Comparison of ENCODE assay signal across 8 cellular contexts in genomic region chr3:170869645-170870593, GRCh38. TPM values are rescaled to one million over a fixed set of nuclear protein-coding genes. Genes with fewer than 3 reads are reported as not detected.
A peak's percentile ranks its signal among the peaks of the same experiment; 100 is the strongest.
DNase-seq lines count a peak whose midpoint lies in the region; ATAC-seq and TF ChIP-seq lines count a peak whose summit lies in the region.

TSS of gene RPL22L1 (minus strand) at chr3:170870195. CDS start at chr3:170870167, 28 bp downstream.

- peak within 1 kb of the TSS; percentile 99 for H3K56ac ChIP-seq in IMR-90 (ENCODE audit: extremely low read depth, insufficient read depth, low read length)

- 0% methylated on average over 20 of the region's 59 CpGs; no CpG with 5 or more reads in 1 of the 2 experiments for WGBS in IMR-90 (ENCODE audit: extremely low coverage in 2 of 2, insufficient read length in 1 of 2), 2 experiments

- peaks cover 4% of the 10 kb centered on the region; the same call in 1 of the 2 replicates for H3K9me1 ChIP-seq in IMR-90 (ENCODE audit: insufficient read depth, low read length)

- H3K4me2 ChIP-seq in IMR-90 (ENCODE audit: low read depth, low read length) = peak within 1 kb of the TSS; percentile 93

- peak within 1 kb of the TSS; percentile 84 for H3K18ac ChIP-seq in IMR-90 (ENCODE audit: low read depth, low read length)

- H4K5ac ChIP-seq in IMR-90 (ENCODE audit: low read depth, low read length) = peak within 1 kb of the TSS; percentile 88

- H3K36me3 ChIP-seq in CD8-positive, alpha-beta T cell (ENCODE audit: insufficient read depth, low read length) = peaks cover 26% of the 10 kb centered on the region
- peaks cover 14% of the 10 kb centered on the region for H3K36me3 ChIP-seq in IMR-90 (ENCODE audit: control insufficient read depth, insufficient read depth, low read length)

- peak within 1 kb of the TSS; percentile 95 for H3K9ac ChIP-seq in IMR-90 (ENCODE audit: low read depth, low read length)

- H3K4ac ChIP-seq in IMR-90 (ENCODE audit: low read depth, low read length) = peak within 1 kb of the TSS; percentile 99

- peak within 1 kb of the TSS; percentile 98 for H2AFZ ChIP-seq in IMR-90 (replicated peaks; ENCODE audit: low read length, poor library complexity)

- H3K4me3 ChIP-seq in CD8-positive, alpha-beta T cell (ENCODE audit: low read depth, low read length) = peak within 1 kb of the TSS; percentile 73
- peak within 1 kb of the TSS; percentile 75 for H3K4me3 ChIP-seq in IMR-90 (ENCODE audit: insufficient read depth, low read depth, low read length)

- H3K27me3 Mint-ChIP-seq in CD8-positive, alpha-beta T cell (ENCODE audit: low read depth) = no peaks in the 10 kb centered on the region
- H3K27me3 Mint-ChIP-seq in naive B cell = no peaks in the 10 kb centered on the region
- no peaks in the 10 kb centered on the region for H3K27me3 Mint-ChIP-seq in stimulated activated naive B cell treated with anti-CD40 and anti-IgM and Interleukin-4, amounts not matched to agents 10 μg/mL and 1 μg/mL and 100 μg/mL, for 72 hours

- H3K4me1 Mint-ChIP-seq in CD8-positive, alpha-beta T cell (ENCODE audit: low read depth) = peaks cover 28% of the 10 kb centered on the region
- H3K4me1 Mint-ChIP-seq in naive B cell = peaks cover 15 to 39% (median 28%) of the 10 kb centered on the region in 3 donors
- peaks cover 8 to 24% of the 10 kb centered on the region in 2 donors for H3K4me1 Mint-ChIP-seq in stimulated activated naive B cell treated with anti-CD40 and anti-IgM and Interleukin-4, amounts not matched to agents 10 μg/mL and 1 μg/mL and 100 μg/mL, for 72 hours

- peaks cover 15% of the 10 kb centered on the region; the same call in 1 of the 2 replicates for H4K20me1 ChIP-seq in IMR-90 (ENCODE audit: insufficient read depth, low read length)

- H2BK5ac ChIP-seq in IMR-90 (ENCODE audit: low read depth, low read length, poor library complexity, severe bottlenecking) = peak within 1 kb of the TSS; percentile 84

- in situ Hi-C loops in IMR-90 (cut with MboI; ENCODE audit: low sequenced_read_pairs) = no loop called here

- BruUV-seq in IMR-90 (replicated peaks; lab: Mats Ljungman, UMichigan) = TSS peak; percentile 81

- H2BK20ac ChIP-seq in IMR-90 (ENCODE audit: low read depth, low read length) = peak within 1 kb of the TSS; percentile 21; the same call in 1 of the 2 replicates

- H3K23ac ChIP-seq in IMR-90 (ENCODE audit: low read depth, low read length) = peak within 1 kb of the TSS; percentile 97

- DNase-seq in CD8-positive, alpha-beta T cell = peak; percentile 85 to 94 (median 90)
- DNase-seq in IMR-90 = peak; percentile 95
- DNase-seq in activated CD8-positive, alpha-beta memory T cell treated with anti-CD3 and anti-CD28 coated beads, Interleukin-2, amount 50 U/mL, for 4 hours = peak; percentile 91
- peak; percentile 94 for DNase-seq in naive B cell
- peak; percentile 92 for DNase-seq in stimulated activated naive B cell treated with anti-CD40 and anti-IgM and Interleukin-4, amounts not matched to agents 10 μg/mL and 1 μg/mL and 100 μg/mL, for 72 hours
- no peak for DNase-seq in SHP77 (lab: John Stamatoyannopoulos, UW)

- peaks cover 3 to 31% of the 10 kb centered on the region in 2 experiments; a peak in 3 of 4 replicates for H3K79me1 ChIP-seq in IMR-90 (ENCODE audit: low read depth in 1 of 2, low read length in 2 of 2)

- dilution Hi-C loops in IMR-90 (cut with HindIII; ENCODE audit: low sequenced_read_pairs, unreplicated experiment) = no loop called here

- H3K36me3 Mint-ChIP-seq in CD8-positive, alpha-beta T cell = peaks cover 40% of the 10 kb centered on the region
- H3K36me3 Mint-ChIP-seq in naive B cell = peaks cover 9 to 18% of the 10 kb centered on the region in 2 donors
- peaks cover 19 to 28% of the 10 kb centered on the region in 2 donors for H3K36me3 Mint-ChIP-seq in stimulated activated naive B cell treated with anti-CD40 and anti-IgM and Interleukin-4, amounts not matched to agents 10 μg/mL and 1 μg/mL and 100 μg/mL, for 72 hours

- no peak for TF ChIP-seq RAD21 in IMR-90 (IDR thresholded peaks at IDR 0.05; ENCODE audit: low read length)

- POLR2A ChIA-PET in CD8-positive, alpha-beta T cell (lab: Charles Lee) = interaction anchor here (0.6 to 1.7 kb wide), 6 partner anchors 39 to 1653 kb away, joined by 3 to 37 read pairs (median 3); partner anchors contain the start of genes EIF5A2 and TNFSF10
- POLR2A ChIA-PET in IMR-90 (lab: Charles Lee; ENCODE audit: unreplicated experiment) = interaction anchor here (0.5 to 0.6 kb wide), 4 partner anchors 8 to 514 kb away, joined by 3 to 4 read pairs (median 4); no protein-coding TSS in a partner anchor

- H2AK9ac ChIP-seq in IMR-90 (replicated peaks; ENCODE audit: low read depth, low read length, poor library complexity) = peak within 1 kb of the TSS; percentile 96

- H3K27ac ChIP-seq in CD8-positive, alpha-beta T cell (ENCODE audit: low read depth, low read length) = peak within 1 kb of the TSS; percentile 84
- peak within 1 kb of the TSS; percentile 91 for H3K27ac ChIP-seq in IMR-90 (ENCODE audit: insufficient read depth, low read length)

- peaks cover 27% of the 10 kb centered on the region for H3K4me1 ChIP-seq in CD8-positive, alpha-beta T cell (ENCODE audit: insufficient read depth, low read length)
- peaks cover 3% of the 10 kb centered on the region; the same call in 1 of the 2 replicates for H3K4me1 ChIP-seq in IMR-90 (ENCODE audit: control insufficient read depth, insufficient read depth, low read length)

- H3K9me3 ChIP-seq in CD8-positive, alpha-beta T cell (ENCODE audit: low read length) = no peaks in the 10 kb centered on the region
- no peaks in the 10 kb centered on the region for H3K9me3 ChIP-seq in IMR-90 (ENCODE audit: control insufficient read depth, insufficient read depth, low read length)

- peak within 1 kb of the TSS; percentile 85 for H2BK120ac ChIP-seq in IMR-90 (ENCODE audit: low read depth, low read length)

- peak within 1 kb of the TSS; percentile 94 for H3K4me3 Mint-ChIP-seq in CD8-positive, alpha-beta T cell
- H3K4me3 Mint-ChIP-seq in naive B cell = peak within 1 kb of the TSS; percentile 91 to 99 (median 98)
- peak within 1 kb of the TSS; percentile 95 to 97 for H3K4me3 Mint-ChIP-seq in stimulated activated naive B cell treated with anti-CD40 and anti-IgM and Interleukin-4, amounts not matched to agents 10 μg/mL and 1 μg/mL and 100 μg/mL, for 72 hours

- H2BK15ac ChIP-seq in IMR-90 (ENCODE audit: low read depth, low read length) = peak within 1 kb of the TSS; percentile 51; the same call in 1 of the 3 replicates

- intact Hi-C loops in CD8-positive, alpha-beta T cell (cut with DNase I, micrococcal nuclease) = loop anchor here (1.0 to 10.0 kb wide), 15 partner anchors 38 to 1882 kb away; partner anchors contain the start of genes EIF5A2 (in 2 of the 2), PHC3 (in 2 of the 2), SEC62 (in 2 of the 2) and SKIL (in 2 of the 2)
- intact Hi-C loops in IMR-90 (cut with micrococcal nuclease) = loop anchor here (2.0 kb wide), 1 partner anchor 39 kb away; the partner anchor contains the start of gene EIF5A2

- no peak for TF ChIP-seq CTCF in CD8-positive, alpha-beta T cell (IDR thresholded peaks at IDR 0.05)
- TF ChIP-seq CTCF in IMR-90 (conservative IDR thresholded peaks at IDR 0.05; ENCODE audit: low read depth, low read length) = 0 out of 2 replicates have a peak, but pooled peaks have one; percentile 19

- peak within 1 kb of the TSS; percentile 100 for H3K14ac ChIP-seq in IMR-90 (replicated peaks; ENCODE audit: low read depth, low read length)

- peak within 1 kb of the TSS; percentile 95 for H4K91ac ChIP-seq in IMR-90 (ENCODE audit: insufficient read depth, low read depth, low read length)

- peak within 1 kb of the TSS; percentile 88 to 98 for H4K8ac ChIP-seq in IMR-90 (ENCODE audit: low read depth in 2 of 2, low read length in 2 of 2)

- ATAC-seq in CD8-positive, alpha-beta T cell = peak; percentile 93
- ATAC-seq in GM21515 (IDR thresholded peaks at IDR 0.05; ENCODE audit: unreplicated experiment) (peak; percentile 97), IMR-90 (ENCODE audit: low read depth) (peak; percentile 96), esophagus mucosa (peak; percentile 98), naive B cell (ENCODE audit: low read depth in 2 of 2) (peak; percentile 83 to 84)
- ATAC-seq in stimulated activated naive B cell treated with anti-CD40 and anti-IgM and Interleukin-4, amounts not matched to agents 10 μg/mL and 1 μg/mL and 100 μg/mL, for 72 hours (replicated peaks) = peak; percentile 95 to 97

- TF ChIP-seq POLR2A in IMR-90 (IDR thresholded peaks at IDR 0.05; ENCODE audit: low read depth, low read length) = peak; percentile 100

- CTCF ChIA-PET in CD8-positive, alpha-beta T cell (lab: Charles Lee) = interaction anchor here (1.2 to 2.1 kb wide), 2 partner anchors 21 to 39 kb away, joined by 3 to 7 read pairs; partner anchors contain the start of gene EIF5A2
- CTCF ChIA-PET in IMR-90 (lab: Yijun Ruan, JAX) = interaction anchor here (0.8 to 1.1 kb wide), 2 partner anchors 29 to 57 kb away, joined by 3 read pairs; no protein-coding TSS in a partner anchor

- H3K9me3 Mint-ChIP-seq in CD8-positive, alpha-beta T cell = peaks cover 7% of the 10 kb centered on the region
- peaks cover 0 to 8% (median 4%) of the 10 kb centered on the region in 7 donors for H3K9me3 Mint-ChIP-seq in naive B cell
- H3K9me3 Mint-ChIP-seq in stimulated activated naive B cell treated with anti-CD40 and anti-IgM and Interleukin-4, amounts not matched to agents 10 μg/mL and 1 μg/mL and 100 μg/mL, for 72 hours = peaks cover 0 to 3% of the 10 kb centered on the region in 2 donors

- H3K27ac Mint-ChIP-seq in CD8-positive, alpha-beta T cell = peak within 1 kb of the TSS; percentile 97
- peak within 1 kb of the TSS; percentile 97 to 99 (median 99) for H3K27ac Mint-ChIP-seq in naive B cell
- peak within 1 kb of the TSS; percentile 100 for H3K27ac Mint-ChIP-seq in stimulated activated naive B cell treated with anti-CD40 and anti-IgM and Interleukin-4, amounts not matched to agents 10 μg/mL and 1 μg/mL and 100 μg/mL, for 72 hours

- peak within 1 kb of the TSS; percentile 90 for H2AK5ac ChIP-seq in IMR-90 (ENCODE audit: low read depth, low read length)

- no peaks in the 10 kb centered on the region for H3K27me3 ChIP-seq in CD8-positive, alpha-beta T cell (ENCODE audit: insufficient read depth, low read length)
- no peaks in the 10 kb centered on the region for H3K27me3 ChIP-seq in IMR-90 (ENCODE audit: control insufficient read depth, insufficient read depth, low read length)

TF ChIP-seq in IMR-90, 13 proteins besides CTCF, POLR2A, EP300 and RAD21 (continues in another document):
- no peak for TF ChIP-seq MAZ (IDR thresholded peaks at IDR 0.05; ENCODE audit: borderline replicate concordance, low read depth, low read length)
- no peak for TF ChIP-seq RCOR1 (IDR thresholded peaks at IDR 0.05; ENCODE audit: insufficient replicate concordance, low read length)

RNA-seq across cellular contexts. Expression of gene RPL22L1, which starts in this region (rescaled TPM):
- 10 to 100 TPM; 54.3 to 56.8 TPM for total RNA-seq in CD8-positive, alpha-beta T cell
- total RNA-seq in IMR-90 (2012; rRNA removed) (37.1 and 77.8 TPM in 2 replicates), esophagus mucosa (90.3 TPM)
- polyA plus RNA-seq in IMR-90 (2012; rRNA removed) (76.7 and 92.0 TPM in 2 replicates), naive B cell (ENCODE audit: low read depth in 6 of 6) (100 to 1,000 TPM in 3 of 6 donors, 10 to 100 TPM in 3; 35.0 to 142 (median 101) TPM)
- polyA plus RNA-seq in IMR-90 (2012; cell fraction: cytosol; rRNA removed) = 16.6 and 35.7 TPM in 2 replicates
- polyA plus RNA-seq in IMR-90 (2012; cell fraction: nucleus; rRNA removed; ENCODE audit: low replicate concordance) = 2.7 and 27.1 TPM in 2 replicates

Comparison
In these comparisons a context has a peak if more than half of its experiments do, and no peak if none do; other contexts are left out.
1. DNase-seq: peak in CD8-positive, alpha-beta T cell (7 of 7), IMR-90 (single experiment), activated CD8-positive, alpha-beta memory T cell treated with anti-CD3 and anti-CD28 coated beads, Interleukin-2, amount 50 U/mL, for 4 hours (single experiment), naive B cell (single experiment) and stimulated activated naive B cell treated with anti-CD40 and anti-IgM and Interleukin-4, amounts not matched to agents 10 μg/mL and 1 μg/mL and 100 μg/mL, for 72 hours (single experiment); none in SHP77 (0 of 2).
2. Peak in every context shown above with its lines, with median percentiles within 50 percentile points of each other: ATAC-seq, H3K27ac Mint-ChIP-seq and H3K4me3 Mint-ChIP-seq.